ENCODE assay signal across 10 cellular contexts in the genomic region with DNA sequence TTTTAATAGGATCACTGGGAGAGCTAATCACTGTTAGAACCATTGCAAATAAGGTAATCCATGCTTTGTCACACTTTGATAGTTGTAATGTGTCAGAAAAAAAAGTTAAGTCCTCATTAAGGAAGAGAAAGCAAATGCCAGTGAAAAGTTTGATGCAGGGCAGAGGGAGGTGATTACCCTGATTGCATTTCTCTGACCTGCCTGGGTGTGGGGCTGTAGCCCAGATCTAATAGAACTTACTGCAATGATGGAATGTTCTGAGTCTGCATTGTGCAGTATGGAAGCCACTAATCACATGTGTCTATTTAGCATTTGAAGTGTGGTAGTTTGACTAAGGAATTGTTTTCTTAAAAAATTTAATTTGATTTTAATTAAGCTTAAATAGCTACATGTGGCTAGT.
DNase-seq lines count a peak whose midpoint lies in the region; ATAC-seq lines count a peak whose summit lies in the region.
"Had no signal": no experiment of that assay in that cellular context is flagged by ENCODE, and none has a peak within 500 bp of the region (broad histone marks: within the 10 kb centered on the region; RNA-seq: fewer than 3 reads in every experiment).

No MANE protein-coding gene starts in this region.

- peak; percentile 52 for ATAC-seq in HG03108 (IDR thresholded peaks at IDR 0.05; ENCODE audit: unreplicated experiment)
- no peak for ATAC-seq in HG03571 (IDR thresholded peaks at IDR 0.05; ENCODE audit: unreplicated experiment)

- peak; percentile 20 for DNase-seq in NCI-H146 (lab: John Stamatoyannopoulos, UW)
- DNase-seq in NCI-H146 treated with DMSO at 0.1 percent for 48 hours (lab: John Stamatoyannopoulos, UW; ENCODE audit: unreplicated experiment): no peak
- DNase-seq in SKM-1 (lab: John Stamatoyannopoulos, UW; ENCODE audit: unreplicated experiment): peak; percentile 41
- peak; percentile 25 for DNase-seq in renal cortical epithelial cell (ENCODE audit: low read depth)
- no peak for DNase-seq in activated CD4-positive, CD25-positive, alpha-beta regulatory T cell treated with anti-CD3 and anti-CD28 coated beads, Interleukin-2, amount 50 U/mL, for 72 hours
- no peak for DNase-seq in activated CD8-positive, alpha-beta memory T cell treated with anti-CD3 and anti-CD28 coated beads for 24 hours
- DNase-seq: left ventricle myocardium inferior, stomach had no signal

Comparison
In these comparisons a context has a peak if more than half of its experiments do, and no peak if none do; other contexts are left out.
1. DNase-seq: peak in NCI-H146 (single experiment), SKM-1 (single experiment) and renal cortical epithelial cell (single experiment); none in NCI-H146 treated with DMSO at 0.1 percent for 48 hours (single experiment), activated CD4-positive, CD25-positive, alpha-beta regulatory T cell treated with anti-CD3 and anti-CD28 coated beads, Interleukin-2, amount 50 U/mL, for 72 hours (single experiment) and activated CD8-positive, alpha-beta memory T cell treated with anti-CD3 and anti-CD28 coated beads for 24 hours (single experiment).